In the genomic region with DNA sequence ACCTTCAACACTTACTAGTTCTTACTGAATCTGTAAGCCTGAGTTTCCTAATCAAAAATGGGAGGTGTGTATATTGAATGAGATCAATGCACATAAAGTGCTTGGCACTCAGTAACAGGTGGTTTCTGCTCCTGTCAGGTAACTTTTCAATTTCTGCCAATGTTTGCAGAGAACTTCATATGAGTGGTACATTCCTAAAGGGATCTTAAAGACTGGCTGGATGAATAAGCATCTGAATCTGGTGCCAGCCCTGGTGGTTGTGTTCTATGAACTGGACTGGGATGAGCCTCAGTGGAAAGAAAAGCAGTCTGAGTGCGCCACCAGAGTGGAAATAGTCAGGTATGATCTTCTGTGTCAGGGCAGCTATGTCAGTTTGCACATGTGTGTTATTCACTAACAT, we compare ENCODE assay signal across 26 cellular contexts.
"Had no signal": no experiment of that assay in that cellular context is flagged by ENCODE, and none has a peak within 500 bp of the region (broad histone marks: within the 10 kb centered on the region; RNA-seq: fewer than 3 reads in every experiment).

No MANE protein-coding gene starts in this region.

- H3K9me3 ChIP-seq: ascending aorta, breast epithelium, colonic mucosa had no signal

- H3K27ac Mint-ChIP-seq: activated CD4-positive, alpha-beta memory T cell treated with anti-CD3 and anti-CD28 coated beads, Interleukin-2, amount 10 ng/mL, durations not matched to agents 7 days and 5 days; activated CD4-positive, alpha-beta T cell treated with anti-CD3 and anti-CD28 coated beads, Interleukin-2, amount 10 ng/mL, durations not matched to agents 7 days and 5 days; activated naive CD4-positive, alpha-beta T cell treated with anti-CD3 and anti-CD28 coated beads, Interleukin-2, amount 10 ng/mL, durations not matched to agents 7 days and 5 days; activated naive CD4-positive, alpha-beta T cell treated with anti-CD3 and anti-CD28 coated beads, Interleukin-2, amount 50 U/mL, for 72 hours; activated naive CD8-positive, alpha-beta T cell treated with anti-CD3 and anti-CD28 coated beads, Interleukin-2, amount 10 ng/mL, durations not matched to agents 7 days and 5 days; activated T-cell treated with anti-CD3 and anti-CD28 coated beads, Interleukin-2, amount 50 U/mL, for 24 hours; activated T-cell treated with anti-CD3 and anti-CD28 coated beads, Interleukin-2, amount 50 U/mL, for 72 hours had no signal

- H3K4me3 Mint-ChIP-seq: activated CD4-positive, alpha-beta memory T cell treated with anti-CD3 and anti-CD28 coated beads, Interleukin-2, amount 10 ng/mL, durations not matched to agents 7 days and 5 days; activated CD4-positive, alpha-beta T cell treated with anti-CD3 and anti-CD28 coated beads, Interleukin-2, amount 10 ng/mL, durations not matched to agents 7 days and 5 days; activated naive CD4-positive, alpha-beta T cell treated with anti-CD3 and anti-CD28 coated beads, Interleukin-2, amount 10 ng/mL, durations not matched to agents 7 days and 5 days; activated naive CD8-positive, alpha-beta T cell treated with anti-CD3 and anti-CD28 coated beads, Interleukin-2, amount 10 ng/mL, durations not matched to agents 7 days and 5 days; activated T-cell treated with anti-CD3 and anti-CD28 coated beads, Interleukin-2, amount 50 U/mL, for 24 hours; activated T-cell treated with anti-CD3 and anti-CD28 coated beads, Interleukin-2, amount 50 U/mL, for 72 hours had no signal

- H3K27me3 Mint-ChIP-seq: activated CD4-positive, alpha-beta memory T cell treated with anti-CD3 and anti-CD28 coated beads, Interleukin-2, amount 10 ng/mL, durations not matched to agents 7 days and 5 days; activated CD4-positive, alpha-beta T cell treated with anti-CD3 and anti-CD28 coated beads, Interleukin-2, amount 10 ng/mL, durations not matched to agents 7 days and 5 days; activated naive CD4-positive, alpha-beta T cell treated with anti-CD3 and anti-CD28 coated beads, Interleukin-2, amount 10 ng/mL, durations not matched to agents 7 days and 5 days; activated naive CD8-positive, alpha-beta T cell treated with anti-CD3 and anti-CD28 coated beads, Interleukin-2, amount 10 ng/mL, durations not matched to agents 7 days and 5 days; activated T-cell treated with anti-CD3 and anti-CD28 coated beads, Interleukin-2, amount 50 U/mL, for 24 hours; brain had no signal

- H3K4me3 ChIP-seq: ascending aorta, breast epithelium, cardiac muscle cell, colonic mucosa had no signal

- H3K27ac ChIP-seq: ascending aorta, cardiac muscle cell, colonic mucosa had no signal

- ATAC-seq: activated naive CD4-positive, alpha-beta T cell treated with anti-CD3 and anti-CD28 coated beads, Interleukin-2, amount 50 U/mL, for 72 hours; activated T-cell treated with anti-CD3 and anti-CD28 coated beads, Interleukin-2, amount 50 U/mL, for 72 hours; esophagus mucosa had no signal

- DNase-seq: activated CD4-positive, alpha-beta memory T cell treated with anti-CD3 and anti-CD28 coated beads, Interleukin-2, amount 10 ng/mL, durations not matched to agents 7 days and 5 days; activated CD4-positive, alpha-beta T cell treated with anti-CD3 and anti-CD28 coated beads for 1 hour; activated CD4-positive, alpha-beta T cell treated with anti-CD3 and anti-CD28 coated beads for 4 hours; activated CD4-positive, alpha-beta T cell treated with anti-CD3 and anti-CD28 coated beads, Interleukin-2, amount 10 ng/mL, durations not matched to agents 7 days and 5 days; activated CD4-positive, alpha-beta T cell treated with anti-CD3 and anti-CD28 coated beads, Interleukin-2, amount 50 U/mL, for 4 hours; activated CD4-positive, CD25-positive, alpha-beta regulatory T cell; activated CD8-positive, alpha-beta memory T cell treated with anti-CD3 and anti-CD28 coated beads, Interleukin-2, amount 50 U/mL, for 48 hours; activated gamma-delta T cell; activated naive CD4-positive, alpha-beta T cell; activated naive CD4-positive, alpha-beta T cell treated with anti-CD3 and anti-CD28 coated beads, Interleukin-2, amount 10 ng/mL, durations not matched to agents 7 days and 5 days; activated naive CD8-positive, alpha-beta T cell treated with anti-CD3 and anti-CD28 coated beads, Interleukin-2, amount 10 ng/mL, durations not matched to agents 7 days and 5 days; activated T-cell treated with anti-CD3 and anti-CD28 coated beads for 4 hours; activated T-cell treated with anti-CD3 and anti-CD28 coated beads, Interleukin-2, amount 50 U/mL, for 24 hours; activated T-cell treated with anti-CD3 and anti-CD28 coated beads, Interleukin-2, amount 50 U/mL, for 72 hours; central memory CD4-positive, alpha-beta T cell; cerebellar nuclear complex; colonic mucosa; effector CD8-positive, alpha-beta T cell; foreskin fibroblast; T-helper 2 cell had no signal

- H3K9me3 Mint-ChIP-seq: activated CD4-positive, alpha-beta memory T cell treated with anti-CD3 and anti-CD28 coated beads, Interleukin-2, amount 10 ng/mL, durations not matched to agents 7 days and 5 days; activated CD4-positive, alpha-beta T cell treated with anti-CD3 and anti-CD28 coated beads, Interleukin-2, amount 10 ng/mL, durations not matched to agents 7 days and 5 days; activated naive CD4-positive, alpha-beta T cell treated with anti-CD3 and anti-CD28 coated beads, Interleukin-2, amount 10 ng/mL, durations not matched to agents 7 days and 5 days; activated naive CD4-positive, alpha-beta T cell treated with anti-CD3 and anti-CD28 coated beads, Interleukin-2, amount 50 U/mL, for 72 hours; activated naive CD8-positive, alpha-beta T cell treated with anti-CD3 and anti-CD28 coated beads, Interleukin-2, amount 10 ng/mL, durations not matched to agents 7 days and 5 days; activated T-cell treated with anti-CD3 and anti-CD28 coated beads, Interleukin-2, amount 50 U/mL, for 24 hours; activated T-cell treated with anti-CD3 and anti-CD28 coated beads, Interleukin-2, amount 50 U/mL, for 72 hours; brain had no signal

- H3K4me1 ChIP-seq: ascending aorta, breast epithelium, colonic mucosa had no signal

- H3K27me3 ChIP-seq: ascending aorta, breast epithelium, cardiac muscle cell, colonic mucosa had no signal
